Comparison of ENCODE assay signal across 1 cellular context in genomic region chr2:56369316-56369715, GRCh38.
TF ChIP-seq lines count a peak whose summit lies in the region.

No MANE protein-coding gene starts in this region.

TF ChIP-seq in SK-N-SH, 30 proteins besides CTCF, POLR2A, EP300 and RAD21 (continued from another document):
- TF ChIP-seq ZBTB33 (IDR thresholded peaks at IDR 0.05; ENCODE audit: borderline replicate concordance, low read depth) (0 out of 2 replicates have a peak, but pooled peaks have one; percentile 27), RXRA (IDR thresholded peaks at IDR 0.05; ENCODE audit: borderline replicate concordance, low read depth) (peak; percentile 85), ELF1 (IDR thresholded peaks at IDR 0.05) (no peak)
